ENCODE assay signal across 8 cellular contexts in genomic region chr5:149667084-149667826, GRCh38.
DNase-seq lines count a peak whose midpoint lies in the region; ATAC-seq, FAIRE-seq and TF ChIP-seq lines count a peak whose summit lies in the region.

No MANE protein-coding gene starts in this region.

- TF ChIP-seq CTCF in DND-41 (IDR thresholded peaks at IDR 0.05; ENCODE audit: borderline replicate concordance, extremely low read depth, low read length, poor library complexity, severe bottlenecking) (peak; percentile 93), HFF-Myc (IDR thresholded peaks at IDR 0.05; ENCODE audit: low read depth, low read length, missing control alignments) (peak; percentile 84), pancreas (IDR thresholded peaks at IDR 0.05) (peak; percentile 34 to 54 (median 52))

- no peak overlapping the region for H3K27ac ChIP-seq in DND-41 (ENCODE audit: low read length)
- no peak overlapping the region for H3K27ac ChIP-seq in pancreas

- H3K4me2 ChIP-seq in DND-41 (ENCODE audit: insufficient read depth, low read length) = no peak overlapping the region

- ATAC-seq in DND-41 (ENCODE audit: insufficient read depth, low read depth) = peak; percentile 63; the same call in 2 of the 3 replicates
- ATAC-seq in pancreas = peak in 2 of 4 donors; percentile 60 to 73
- ATAC-seq in GM19463 (IDR thresholded peaks at IDR 0.05; ENCODE audit: unreplicated experiment) = no peak

- H2AFZ ChIP-seq in DND-41 (ENCODE audit: low read depth, low read length) = no peak overlapping the region

- DNase-seq in DND-41 = peak; percentile 44
- DNase-seq in HFF-Myc (ENCODE audit: extremely low read depth, low read depth) = no peak
- peak; percentile 33 for DNase-seq in UCSD-AML1 (lab: John Stamatoyannopoulos, UW; ENCODE audit: unreplicated experiment)
- DNase-seq in fibroblast of peridontal ligament (ENCODE audit: extremely low read depth) = peak; percentile 37
- DNase-seq in pancreas = no peak
- DNase-seq in DMS79 treated with DMSO at 0.1 percent for 48 hours (lab: John Stamatoyannopoulos, UW) = no peak
- no peak for DNase-seq in COR-L47 (lab: John Stamatoyannopoulos, UW)

- H3K36me3 ChIP-seq in DND-41 (ENCODE audit: insufficient read depth, low read length) (no peaks in the 10 kb centered on the region), pancreas (no peaks in the 10 kb centered on the region)

- intact Hi-C loops in pancreas (cut with DNase I) = no loop called here

- H3K4me3 ChIP-seq in DND-41 (ENCODE audit: low read depth in 1 of 2, low read length in 2 of 2) (no peak overlapping the region), HFF-Myc (replicated peaks; ENCODE audit: low read depth, low read length) (no peak overlapping the region), pancreas (no peak overlapping the region)

- 32 to 34% methylated on average over 7 of the region's 7 CpGs for WGBS in pancreas, 2 donors

- no peak overlapping the region for H3K9ac ChIP-seq in DND-41 (ENCODE audit: low read depth, low read length)

- H3K9me3 ChIP-seq in DND-41 (ENCODE audit: insufficient read depth, low read length, severe bottlenecking) (peaks cover 9% of the 10 kb centered on the region), pancreas (no peaks in the 10 kb centered on the region)

- no peak for FAIRE-seq in pancreas (lab: Jason Lieb, UNC)

- H3K27me3 ChIP-seq in DND-41 (ENCODE audit: insufficient read depth, low read length, poor library complexity) (no peaks in the 10 kb centered on the region), pancreas (no peaks in the 10 kb centered on the region)

- H4K20me1 ChIP-seq in DND-41 (ENCODE audit: insufficient read depth, low read length) = no peaks in the 10 kb centered on the region

- no peaks in the 10 kb centered on the region for H3K79me2 ChIP-seq in DND-41 (ENCODE audit: insufficient read depth, low read length)

- H3K4me1 ChIP-seq in DND-41 (ENCODE audit: insufficient read depth, low read length) (no peaks in the 10 kb centered on the region), pancreas (no peaks in the 10 kb centered on the region)

Comparison
In these comparisons a context has a peak if more than half of its experiments do, and no peak if none do; other contexts are left out.
1. DNase-seq: peak in DND-41 (single experiment), UCSD-AML1 (single experiment) and fibroblast of peridontal ligament (single experiment); none in HFF-Myc (single experiment), pancreas (0 of 6), DMS79 treated with DMSO at 0.1 percent for 48 hours (single experiment) and COR-L47 (single experiment).
2. Peak in every context shown above with its lines, with median percentiles within 50 percentile points of each other: CTCF ChIP-seq.